13 cellular contexts compared by ENCODE assay signal in the genomic region with DNA sequence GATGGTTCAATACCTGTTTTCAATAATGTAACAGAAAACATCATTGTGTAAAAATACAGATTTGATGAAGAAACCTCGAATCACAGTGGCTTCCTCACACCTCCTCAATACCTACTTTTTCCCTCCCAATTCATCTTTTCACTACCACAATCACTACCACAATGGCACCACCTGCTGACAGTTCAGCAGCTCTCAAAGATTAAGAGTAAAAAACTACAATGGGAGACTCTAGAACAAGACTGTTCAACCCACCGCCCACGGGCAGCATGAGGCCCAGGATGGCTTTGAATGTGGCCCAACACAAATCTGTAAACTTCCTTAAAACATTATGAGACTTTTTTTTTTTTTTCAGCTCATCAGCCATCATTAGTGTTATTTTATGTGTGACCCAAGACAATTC. TPM values are rescaled to one million over a fixed set of nuclear protein-coding genes. Genes with fewer than 3 reads are reported as not detected.
DNase-seq lines count a peak whose midpoint lies in the region; TF ChIP-seq lines count a peak whose summit lies in the region.
"Had no signal": no experiment of that assay in that cellular context is flagged by ENCODE, and none has a peak within 500 bp of the region (broad histone marks: within the 10 kb centered on the region; RNA-seq: fewer than 3 reads in every experiment).

No MANE protein-coding gene starts in this region.

- TF ChIP-seq POLR2A in prostate gland (IDR thresholded peaks at IDR 0.05), result no peak

- POLR2A ChIA-PET in A673 (lab: Charles Lee; ENCODE audit: low non-redundant PET) (no interaction called here), Caco-2 (lab: Charles Lee) (no interaction called here)

- TF ChIP-seq CTCF in A673 (conservative IDR thresholded peaks at IDR 0.05; ENCODE audit: low read depth, low read length) (peak; percentile 35), Caco-2 (IDR thresholded peaks at IDR 0.05; ENCODE audit: insufficient read depth in 1 of 2, low read depth in 1 of 2, low read length in 1 of 2, severe bottlenecking in 1 of 2, unreplicated experiment in 1 of 2) (peak; percentile 33 to 38), choroid plexus epithelial cell (conservative IDR thresholded peaks at IDR 0.05; ENCODE audit: low read depth, low read length) (peak; percentile 25), prostate gland (IDR thresholded peaks at IDR 0.05) (no peak)

- no peaks in the 10 kb centered on the region for H3K27me3 ChIP-seq in A673 (replicated peaks; ENCODE audit: insufficient read depth, low read depth, low read length, poor library complexity)
- no peaks in the 10 kb centered on the region for H3K27me3 ChIP-seq in Caco-2 (replicated peaks; ENCODE audit: control insufficient read depth, insufficient read depth, low read length)
- H3K27me3 ChIP-seq in prostate gland (replicated peaks; ENCODE audit: insufficient read depth), result no peaks in the 10 kb centered on the region
- H3K27me3 ChIP-seq: upper lobe of right lung had no signal

- no peaks in the 10 kb centered on the region for H3K9me3 Mint-ChIP-seq in Caco-2 (ENCODE audit: unreplicated experiment)

- CTCF ChIA-PET in A673 (lab: Charles Lee), result no interaction called here
- CTCF ChIA-PET in Caco-2 (lab: Charles Lee), result interaction anchor here (0.8 kb wide), 1 partner anchor 487 kb away, joined by 4 read pairs; no protein-coding TSS in a partner anchor

- intact Hi-C loops in A673 (cut with micrococcal nuclease; ENCODE audit: unreplicated experiment) (no loop called here), Caco-2 (cut with micrococcal nuclease; ENCODE audit: unreplicated experiment) (loop anchor here (5.0 kb wide), 1 partner anchor 268 kb away; no protein-coding TSS in a partner anchor), prostate gland (cut with DNase I) (no loop called here)

- H3K4me1 Mint-ChIP-seq in Caco-2 (ENCODE audit: low read depth, unreplicated experiment), result no peaks in the 10 kb centered on the region
- H3K4me1 Mint-ChIP-seq: mesothelial cell of epicardium had no signal

- H3K36me3 ChIP-seq in A673 (ENCODE audit: insufficient read depth, low read length, poor library complexity, severe bottlenecking) (peaks cover 69% of the 10 kb centered on the region), Caco-2 (ENCODE audit: control insufficient read depth, insufficient read depth, low read length) (no peaks in the 10 kb centered on the region; the same call in 1 of the 2 replicates), prostate gland (peaks cover 0 to 5% of the 10 kb centered on the region in 2 donors)

- H3K4me1 ChIP-seq in A673 (ENCODE audit: insufficient read depth, low read length, poor library complexity, severe bottlenecking) (no peaks in the 10 kb centered on the region), Caco-2 (no peaks in the 10 kb centered on the region), prostate gland (replicated peaks) (no peaks in the 10 kb centered on the region)
- H3K4me1 ChIP-seq: upper lobe of right lung had no signal

- BruUV-seq in A673 (replicated peaks; lab: Mats Ljungman, UMichigan) (no TSS peak), Caco-2 (replicated peaks; lab: Mats Ljungman, UMichigan) (no TSS peak)

- H3K4me3 ChIP-seq in A673 (ENCODE audit: low read depth, low read length, poor library complexity, severe bottlenecking) (no peak overlapping the region), Caco-2 (ENCODE audit: low read depth, low read length) (no peak overlapping the region), choroid plexus epithelial cell (ENCODE audit: low read depth, low read length) (no peak overlapping the region), prostate gland (no peak overlapping the region)
- H3K4me3 ChIP-seq: SK-N-MC, upper lobe of right lung had no signal

- 79% methylated on average over 3 of the region's 3 CpGs for WGBS in prostate gland

- no peaks in the 10 kb centered on the region for H3K27me3 Mint-ChIP-seq in Caco-2 (ENCODE audit: insufficient read depth, unreplicated experiment)

- H3K9me3 ChIP-seq in A673 (ENCODE audit: low read depth, low read length, poor library complexity, severe bottlenecking) (no peaks in the 10 kb centered on the region), Caco-2 (no peaks in the 10 kb centered on the region), prostate gland (no peaks in the 10 kb centered on the region)
- H3K9me3 ChIP-seq: upper lobe of right lung had no signal

- H3K27ac ChIP-seq in A673 (ENCODE audit: low read depth, low read length, poor library complexity, severe bottlenecking) (no peak overlapping the region), prostate gland (no peak overlapping the region)
- H3K27ac ChIP-seq: SK-N-MC, upper lobe of right lung had no signal

- no peak overlapping the region for H3K4me3 Mint-ChIP-seq in Caco-2 (ENCODE audit: unreplicated experiment)
- H3K4me3 Mint-ChIP-seq: mesothelial cell of epicardium had no signal

- no peak overlapping the region for H3K27ac Mint-ChIP-seq in Caco-2 (ENCODE audit: unreplicated experiment)
- H3K27ac Mint-ChIP-seq: mesothelial cell of epicardium had no signal

- DNase-seq in A673 (ENCODE audit: low spot score), result peak; percentile 35
- peak in 1 of 2 experiments; percentile 36 for DNase-seq in Caco-2
- peak; percentile 11 for DNase-seq in M059J (ENCODE audit: low read depth)
- DNase-seq in choroid plexus epithelial cell (ENCODE audit: low read depth), result peak; percentile 13
- no peak for DNase-seq in GM19240 (ENCODE audit: insufficient read length, low spot score)
- DNase-seq in RPMI8226, result no peak
- no peak for DNase-seq in prostate gland (ENCODE audit: low spot score)
- DNase-seq: activated CD8-positive, alpha-beta memory T cell treated with anti-CD3 and anti-CD28 coated beads for 24 hours; COR-L47; NCI-H345; upper lobe of right lung had no signal

- H3K36me3 Mint-ChIP-seq in Caco-2 (ENCODE audit: insufficient read depth, unreplicated experiment), result peaks cover 66% of the 10 kb centered on the region

RNA-seq across cellular contexts. Expression of a gene that starts 15.2 kb away (rescaled TPM):
- total RNA-seq in A673 (2021) (56.8 and 59.8 TPM in 2 replicates), Caco-2 (2022) (48.0 and 55.5 TPM in 2 replicates), prostate gland (10 to 100 TPM; 27.4 to 41.4 TPM)
- 37.2 and 37.8 TPM in 2 replicates for total RNA-seq in M059J (2014; rRNA removed; shearing (Covaris generic))

RNA-seq across cellular contexts. Expression of a gene that starts 50.4 kb away (rescaled TPM):
- total RNA-seq in A673 (2021) (0.30 and 0.48 TPM in 2 replicates), Caco-2 (2022) (0.65 and 0.73 TPM in 2 replicates), prostate gland (1 to 10 TPM in 1 of 2 donors, under 1 TPM in 1; 0.96 to 1.6 TPM)
- not detected in 2 replicates for total RNA-seq in M059J (2014; rRNA removed; shearing (Covaris generic))

RNA-seq across cellular contexts. Expression of a gene that starts 56.5 kb away (rescaled TPM):
- total RNA-seq in A673 (2021), result 4.2 and 4.7 TPM in 2 replicates
- 3.9 and 4.6 TPM in 2 replicates for total RNA-seq in Caco-2 (2022)
- 0.07 and 1.3 TPM in 2 replicates for total RNA-seq in M059J (2014; rRNA removed; shearing (Covaris generic))
- total RNA-seq in prostate gland, result 1 to 10 TPM; 3.2 to 6.7 TPM

Comparison
In these comparisons a context has a peak if more than half of its experiments do, and no peak if none do; other contexts are left out.
1. DNase-seq: peak in A673 (single experiment), M059J (single experiment) and choroid plexus epithelial cell (single experiment); none in GM19240 (single experiment), RPMI8226 (single experiment) and prostate gland (single experiment).
2. CTCF ChIP-seq: peak in A673 (single experiment), Caco-2 (2 of 2) and choroid plexus epithelial cell (single experiment); none in prostate gland (0 of 4).